Comparison of ENCODE assay signal across 13 cellular contexts in genomic region chr5:137340899-137341298, GRCh38.
DNase-seq lines count a peak whose midpoint lies in the region; TF ChIP-seq lines count a peak whose summit lies in the region.
"Had no signal": no experiment of that assay in that cellular context is flagged by ENCODE, and none has a peak within 500 bp of the region (broad histone marks: within the 10 kb centered on the region; RNA-seq: fewer than 3 reads in every experiment).

No MANE protein-coding gene starts in this region.

- H3K27me3 ChIP-seq in layer of hippocampus (ENCODE audit: control insufficient read depth, insufficient read depth, low read length) = no peaks in the 10 kb centered on the region
- H3K27me3 ChIP-seq: BLaER1 had no signal

- H3K4me1 Mint-ChIP-seq in MCF 10A (ENCODE audit: insufficient read depth, unreplicated experiment) = peaks cover 8% of the 10 kb centered on the region
- H3K4me1 Mint-ChIP-seq: CD4-positive, CD25-positive, alpha-beta regulatory T cell had no signal

- H3K9me3 Mint-ChIP-seq in MCF 10A (ENCODE audit: unreplicated experiment) = no peaks in the 10 kb centered on the region
- H3K9me3 Mint-ChIP-seq: GM23338 had no signal

- H3K4me3 Mint-ChIP-seq in MCF 10A (ENCODE audit: unreplicated experiment) = no peak overlapping the region
- H3K4me3 Mint-ChIP-seq: CD4-positive, CD25-positive, alpha-beta regulatory T cell; GM23338 had no signal

- H3K27me3 Mint-ChIP-seq in MCF 10A (ENCODE audit: insufficient read depth, unreplicated experiment) = no peaks in the 10 kb centered on the region
- H3K27me3 Mint-ChIP-seq: CD4-positive, CD25-positive, alpha-beta regulatory T cell had no signal

- POLR2A ChIA-PET in MCF 10A (lab: Yijun Ruan, JAX) = no interaction called here

- no TSS peak for BruUV-seq in MCF 10A (replicated peaks; lab: Mats Ljungman, UMichigan)

- CTCF ChIA-PET in MCF 10A (lab: Yijun Ruan, JAX) = interaction anchor here (0.6 to 10.3 kb wide), 3 partner anchors 21 to 286 kb away, joined by 3 to 105 read pairs (median 3); no protein-coding TSS in a partner anchor

- intact Hi-C loops in MCF 10A (cut with micrococcal nuclease) = no loop called here

- TF ChIP-seq CTCF in MCF 10A (IDR thresholded peaks at IDR 0.05; ENCODE audit: unreplicated experiment) = no peak

- DNase-seq in Ammon's horn (ENCODE audit: low spot score) (peak; percentile 79), caudate nucleus (lab: John Stamatoyannopoulos, UW) (peak in 34 of 61 donors; percentile 3 to 56 (median 22)), substantia nigra (lab: John Stamatoyannopoulos, UW) (peak in 15 of 49 donors; percentile 14 to 68 (median 28)), MCF 10A (ENCODE audit: unreplicated experiment) (no peak), DMS53 treated with DMSO at 0.1 percent for 48 hours (lab: John Stamatoyannopoulos, UW; ENCODE audit: unreplicated experiment) (no peak), DMS53 (lab: John Stamatoyannopoulos, UW) (no peak)
- DNase-seq: CD4-positive, CD25-positive, alpha-beta regulatory T cell; DMS79; H7 had no signal

- no peak overlapping the region for H3K27ac ChIP-seq in caudate nucleus (ENCODE audit: low read depth, low read length)
- H3K27ac ChIP-seq in layer of hippocampus (ENCODE audit: low read depth, low read length) = peak overlapping the region; percentile 42
- peak overlapping the region; percentile 26 for H3K27ac ChIP-seq in substantia nigra (ENCODE audit: low read depth, low read length, poor library complexity, severe bottlenecking)
- H3K27ac ChIP-seq: BLaER1, HL-60 had no signal

- no peaks in the 10 kb centered on the region for H3K36me3 Mint-ChIP-seq in MCF 10A (ENCODE audit: insufficient read depth, unreplicated experiment)
- H3K36me3 Mint-ChIP-seq: CD4-positive, CD25-positive, alpha-beta regulatory T cell had no signal

- H3K27ac Mint-ChIP-seq in MCF 10A (ENCODE audit: low read depth, unreplicated experiment) = no peak overlapping the region
- H3K27ac Mint-ChIP-seq: CD4-positive, CD25-positive, alpha-beta regulatory T cell; GM23338 had no signal

Comparison
In these comparisons a context has a peak if more than half of its experiments do, and no peak if none do; other contexts are left out.
1. DNase-seq: peak in Ammon's horn (single experiment) and caudate nucleus (34 of 61); none in MCF 10A (single experiment), DMS53 treated with DMSO at 0.1 percent for 48 hours (single experiment) and DMS53 (single experiment).